In the genomic region with DNA sequence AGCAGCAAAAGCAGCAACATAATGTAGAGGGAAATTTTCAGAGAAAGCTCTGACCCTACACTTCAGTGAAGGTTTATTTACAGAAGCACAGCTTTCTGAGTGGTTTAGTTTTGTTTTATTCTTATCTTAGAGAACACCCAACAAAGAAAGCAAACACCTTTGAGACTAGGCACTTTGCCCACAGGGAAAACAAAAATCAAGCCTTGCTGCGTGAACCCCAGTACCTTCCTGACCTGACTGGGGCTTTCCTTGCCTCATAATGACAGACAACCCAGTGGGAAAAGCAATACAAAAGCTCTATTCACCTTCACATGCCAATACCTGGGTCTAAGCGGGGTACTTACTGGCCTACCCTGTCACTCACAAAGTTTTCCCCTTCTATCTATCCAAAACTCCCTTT, we compare ENCODE assay signal across 22 cellular contexts.
A peak's percentile ranks its signal among the peaks of the same experiment; 100 is the strongest.
DNase-seq lines count a peak whose midpoint lies in the region; ATAC-seq, FAIRE-seq and TF ChIP-seq lines count a peak whose summit lies in the region.
"Had no signal": no experiment of that assay in that cellular context is flagged by ENCODE, and none has a peak within 500 bp of the region (broad histone marks: within the 10 kb centered on the region; RNA-seq: fewer than 3 reads in every experiment).

No MANE protein-coding gene starts in this region.

- DNase-seq in H9 = no peak
- DNase-seq in body of pancreas = peak; percentile 17 to 56 (median 38)
- DNase-seq in foreskin keratinocyte = no peak
- peak in 2 of 6 donors; percentile 20 to 67 for DNase-seq in pancreas
- no peak for DNase-seq in HEK293T (ENCODE audit: extremely low spot score)
- no peak for DNase-seq in hepatocyte (ENCODE audit: low spot score)
- DNase-seq in tibial artery = no peak
- DNase-seq: AML-193; C1 segment of cervical spinal cord; Caco-2; CD4-positive, alpha-beta memory T cell; KBM-7; MM.1S; NCI-H2029; NCI-H526 treated with DMSO at 0.1 percent for 48 hours; SHP77 had no signal

- no peaks in the 10 kb centered on the region; a peak in 1 of 5 replicates for H3K9me3 Mint-ChIP-seq in H9

- H3K4me3 ChIP-seq in body of pancreas = no peak overlapping the region
- H3K4me3 ChIP-seq in pancreas = no peak overlapping the region
- no peak overlapping the region for H3K4me3 ChIP-seq in hepatocyte
- H3K4me3 ChIP-seq in tibial artery = no peak overlapping the region

- ATAC-seq in body of pancreas = peak; percentile 74
- ATAC-seq in foreskin keratinocyte = peak; percentile 4
- peak; percentile 73 to 86 (median 86) for ATAC-seq in pancreas
- ATAC-seq in HG02642 (IDR thresholded peaks at IDR 0.05; ENCODE audit: poor library complexity, unreplicated experiment) = no peak

- no peak overlapping the region for H2BK120ac ChIP-seq in H9 (ENCODE audit: low read depth, low read length, poor library complexity, severe bottlenecking)

- H3K9me3 ChIP-seq in H9 (ENCODE audit: control insufficient read depth, low read depth, low read length) = no peaks in the 10 kb centered on the region
- H3K9me3 ChIP-seq in body of pancreas = no peaks in the 10 kb centered on the region
- no peaks in the 10 kb centered on the region for H3K9me3 ChIP-seq in pancreas
- H3K9me3 ChIP-seq in hepatocyte (ENCODE audit: low read depth) = no peaks in the 10 kb centered on the region
- no peaks in the 10 kb centered on the region for H3K9me3 ChIP-seq in tibial artery
- H3K9me3 ChIP-seq: Caco-2 had no signal

- peaks cover 2% of the 10 kb centered on the region; the same call in 1 of the 2 replicates for H3K27me3 Mint-ChIP-seq in H9 (ENCODE audit: low read depth)

- peaks cover 7% of the 10 kb centered on the region; the same call in 1 of the 2 replicates for H3K4me1 ChIP-seq in H9 (ENCODE audit: insufficient read depth, low read length)
- peaks cover 23% of the 10 kb centered on the region for H3K4me1 ChIP-seq in body of pancreas
- peaks cover 8% of the 10 kb centered on the region for H3K4me1 ChIP-seq in foreskin keratinocyte
- H3K4me1 ChIP-seq in pancreas = peaks cover 13 to 26% (median 16%) of the 10 kb centered on the region in 3 donors
- peaks cover 2% of the 10 kb centered on the region for H3K4me1 ChIP-seq in hepatocyte (ENCODE audit: insufficient read depth)
- no peaks in the 10 kb centered on the region for H3K4me1 ChIP-seq in tibial artery
- H3K4me1 ChIP-seq: Caco-2 had no signal

- H3K79me2 ChIP-seq in H9 (ENCODE audit: insufficient read depth, low read length) = no peaks in the 10 kb centered on the region
- no peaks in the 10 kb centered on the region for H3K79me2 ChIP-seq in hepatocyte

- H3K14ac ChIP-seq in H9 (ENCODE audit: insufficient read depth, low read length) = peak overlapping the region; percentile 78; the same call in 1 of the 2 replicates

- no peak for FAIRE-seq in pancreas (lab: Jason Lieb, UNC)
- FAIRE-seq: A204.1, G401.6, H1, HTR-8/SVneo had no signal

- TF ChIP-seq CTCF in H9 (conservative IDR thresholded peaks at IDR 0.05) (no peak), body of pancreas (IDR thresholded peaks at IDR 0.05) (no peak), foreskin keratinocyte (conservative IDR thresholded peaks at IDR 0.05) (no peak), pancreas (IDR thresholded peaks at IDR 0.05) (no peak), hepatocyte (IDR thresholded peaks at IDR 0.05; ENCODE audit: poor library complexity) (no peak), tibial artery (IDR thresholded peaks at IDR 0.05) (no peak)

- no peaks in the 10 kb centered on the region for H3K79me1 ChIP-seq in H9 (ENCODE audit: insufficient read depth, low read depth, low read length, poor library complexity, severe bottlenecking)

- H3K4me3 Mint-ChIP-seq in H9 = no peak overlapping the region

- no peak overlapping the region for H3K27ac ChIP-seq in H9 (ENCODE audit: insufficient read length, low read depth, low read length)
- H3K27ac ChIP-seq in body of pancreas = peak overlapping the region; percentile 33 to 66 (median 54)
- H3K27ac ChIP-seq in foreskin keratinocyte = peak overlapping the region; percentile 42
- H3K27ac ChIP-seq in pancreas = peak overlapping the region in 3 of 4 donors; percentile 7 to 83 (median 82)
- H3K27ac ChIP-seq in hepatocyte = no peak overlapping the region
- no peak overlapping the region for H3K27ac ChIP-seq in tibial artery
- H3K27ac ChIP-seq: RWPE1 had no signal

- no peaks in the 10 kb centered on the region for H3K36me3 ChIP-seq in body of pancreas (replicated peaks in 1 of 2; ENCODE audit: insufficient read depth in 1 of 2, low read depth in 2 of 2)
- H3K36me3 ChIP-seq in pancreas = no peaks in the 10 kb centered on the region
- H3K36me3 ChIP-seq in hepatocyte (replicated peaks; ENCODE audit: insufficient read depth, low read depth) = no peaks in the 10 kb centered on the region
- no peaks in the 10 kb centered on the region for H3K36me3 ChIP-seq in tibial artery

- no peak overlapping the region for H3T11ph ChIP-seq in H9 (ENCODE audit: low read length)

- no peak for TF ChIP-seq POLR2A in body of pancreas (IDR thresholded peaks at IDR 0.05)

- no peaks in the 10 kb centered on the region for H3K9me2 ChIP-seq in hepatocyte (replicated peaks; ENCODE audit: insufficient read depth)

- peaks cover 2% of the 10 kb centered on the region for H3K23me2 ChIP-seq in H9 (ENCODE audit: insufficient read length, low read depth, low read length, poor library complexity, severe bottlenecking)

- H2AFZ ChIP-seq in H9 (ENCODE audit: low read length) (peak overlapping the region; percentile 54), hepatocyte (no peak overlapping the region)

- no CpG with 5 or more reads among the region's 2 CpGs for WGBS in H9 (ENCODE audit: extremely low coverage, insufficient read length, low lambda C conversion rate)
- WGBS in body of pancreas, 2 donors = 17 to 22% methylated on average over 2 of the region's 2 CpGs
- 17 to 21% methylated on average over 2 of the region's 2 CpGs for WGBS in pancreas, 2 donors
- WGBS in hepatocyte (ENCODE audit: low lambda C conversion rate, missing lambda C conversion rate) = 80% methylated on average over 2 of the region's 2 CpGs

- H3K56ac ChIP-seq in H9 (ENCODE audit: insufficient read length, low read depth, low read length) = no peak overlapping the region

- H4K5ac ChIP-seq in H9 (ENCODE audit: insufficient read length, low read depth, low read length) = no peak overlapping the region

- H3K4me2 ChIP-seq in H9 (ENCODE audit: insufficient read depth, insufficient read length, low read length) (no peak overlapping the region), hepatocyte (no peak overlapping the region)

- POLR2A ChIA-PET in HEK293T (lab: Yijun Ruan, JAX) = no interaction called here

- no peak overlapping the region for H3K23ac ChIP-seq in H9 (ENCODE audit: insufficient read length, low read depth, low read length)

- intact Hi-C loops in body of pancreas (cut with DNase I) = no loop called here
- intact Hi-C loops in pancreas (cut with DNase I) = no loop called here
- intact Hi-C loops in tibial artery (cut with DNase I; ENCODE audit: low total_unique reads) = no loop called here

- H3K9ac ChIP-seq in H9 (ENCODE audit: extremely low read depth, insufficient read length, low read length) = no peak overlapping the region

- H3K36me3 Mint-ChIP-seq in H9 (ENCODE audit: insufficient read depth in 1 of 3, low read depth in 3 of 3) = peaks cover 3 to 8% (median 4%) of the 10 kb centered on the region in 3 experiments; a peak in 3 of 7 replicates
- H3K36me3 Mint-ChIP-seq: CD4-positive, alpha-beta memory T cell had no signal

- no peak overlapping the region for H3K18ac ChIP-seq in H9 (ENCODE audit: insufficient read length, low read depth, low read length)

- no peak overlapping the region for H2BK5ac ChIP-seq in H9 (ENCODE audit: insufficient read length, low read length)

- CTCF ChIA-PET in HEK293T (lab: Yijun Ruan, JAX) = no interaction called here

- no peak overlapping the region for H2BK15ac ChIP-seq in H9 (ENCODE audit: low read depth, low read length)

- H3K4ac ChIP-seq in H9 (ENCODE audit: low read depth, low read length) = no peak overlapping the region

- H4K20me1 ChIP-seq in H9 (ENCODE audit: control insufficient read depth, insufficient read depth, insufficient read length) (no peaks in the 10 kb centered on the region), hepatocyte (ENCODE audit: insufficient read depth, poor library complexity, severe bottlenecking) (no peaks in the 10 kb centered on the region)

- H2BK20ac ChIP-seq in H9 (ENCODE audit: low read depth, low read length, poor library complexity, severe bottlenecking) = no peak overlapping the region

- H3K4me1 Mint-ChIP-seq in H9 = peaks cover 24 to 25% of the 10 kb centered on the region in 2 experiments
- H3K4me1 Mint-ChIP-seq: CD4-positive, alpha-beta memory T cell had no signal

- H3K27me3 ChIP-seq in H9 (ENCODE audit: insufficient read depth, low read length) (no peaks in the 10 kb centered on the region), body of pancreas (no peaks in the 10 kb centered on the region), foreskin keratinocyte (no peaks in the 10 kb centered on the region), pancreas (no peaks in the 10 kb centered on the region), hepatocyte (no peaks in the 10 kb centered on the region), tibial artery (no peaks in the 10 kb centered on the region)

- no peak overlapping the region for H2AK5ac ChIP-seq in H9 (ENCODE audit: insufficient read length, low read length)

- H2BK12ac ChIP-seq in H9 (ENCODE audit: insufficient read length, low read depth, low read length) = no peak overlapping the region

- H4K91ac ChIP-seq in H9 (ENCODE audit: insufficient read length, low read depth, low read length) = no peak overlapping the region

- peak overlapping the region; percentile 9 to 95 (median 29); a peak in 4 of 7 replicates for H3K27ac Mint-ChIP-seq in H9
- H3K27ac Mint-ChIP-seq: CD4-positive, alpha-beta memory T cell had no signal

- H4K8ac ChIP-seq in H9 (replicated peaks; ENCODE audit: insufficient read length, low read depth, low read length) = no peak overlapping the region

TF ChIP-seq in HEK293T, 16 proteins besides CTCF, POLR2A, EP300 and RAD21 (continues in another document):
- TF ChIP-seq ARNT (IDR thresholded peaks at IDR 0.05) = no peak
- TF ChIP-seq, protein P1, sequence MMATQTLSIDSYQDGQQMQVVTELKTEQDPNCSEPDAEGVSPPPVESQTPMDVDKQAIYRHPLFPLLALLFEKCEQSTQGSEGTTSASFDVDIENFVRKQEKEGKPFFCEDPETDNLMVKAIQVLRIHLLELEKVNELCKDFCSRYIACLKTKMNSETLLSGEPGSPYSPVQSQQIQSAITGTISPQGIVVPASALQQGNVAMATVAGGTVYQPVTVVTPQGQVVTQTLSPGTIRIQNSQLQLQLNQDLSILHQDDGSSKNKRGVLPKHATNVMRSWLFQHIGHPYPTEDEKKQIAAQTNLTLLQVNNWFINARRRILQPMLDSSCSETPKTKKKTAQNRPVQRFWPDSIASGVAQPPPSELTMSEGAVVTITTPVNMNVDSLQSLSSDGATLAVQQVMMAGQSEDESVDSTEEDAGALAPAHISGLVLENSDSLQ (IDR thresholded peaks at IDR 0.05) = no peak
- no peak for TF ChIP-seq HDGF (IDR thresholded peaks at IDR 0.05; ENCODE audit: borderline replicate concordance)
- TF ChIP-seq SP1 (IDR thresholded peaks at IDR 0.05) = no peak
- no peak for TF ChIP-seq FOXM1 (IDR thresholded peaks at IDR 0.05; ENCODE audit: borderline replicate concordance)
- TF ChIP-seq ELF4 (IDR thresholded peaks at IDR 0.05) = no peak
- TF ChIP-seq FOXK2 (IDR thresholded peaks at IDR 0.05) = no peak
- no peak for TF ChIP-seq NFRKB (IDR thresholded peaks at IDR 0.05)
- no peak for TF ChIP-seq TARDBP (IDR thresholded peaks at IDR 0.05)

Comparison
In these comparisons a context has a peak if more than half of its experiments do, and no peak if none do; other contexts are left out.
1. DNase-seq: peak in body of pancreas (4 of 4); none in H9 (single experiment), foreskin keratinocyte (0 of 2), HEK293T (single experiment), hepatocyte (single experiment) and tibial artery (0 of 2).
2. H3K27ac ChIP-seq: peak in body of pancreas (4 of 4), foreskin keratinocyte (single experiment) and pancreas (3 of 4); none in H9 (single experiment), hepatocyte (single experiment) and tibial artery (0 of 2).